14 cellular contexts compared by ENCODE assay signal in genomic region chr12:45302621-45303020, GRCh38.
"Had no signal": no experiment of that assay in that cellular context is flagged by ENCODE, and none has a peak within 500 bp of the region (broad histone marks: within the 10 kb centered on the region; RNA-seq: fewer than 3 reads in every experiment).

No MANE protein-coding gene starts in this region.

- H3K36me3 ChIP-seq: neural progenitor cell had no signal

- H3K27ac ChIP-seq: dorsolateral prefrontal cortex, neural progenitor cell had no signal

- DNase-seq: activated CD4-positive, alpha-beta T cell treated with anti-CD3 and anti-CD28 coated beads for 4 hours; activated CD8-positive, alpha-beta memory T cell treated with anti-CD3 and anti-CD28 coated beads, Interleukin-2, amount 50 U/mL, for 48 hours; activated CD8-positive, alpha-beta T cell treated with anti-CD3 and anti-CD28 coated beads, Interleukin-2, amount 10 ng/mL, durations not matched to agents 7 days and 5 days; activated naive CD8-positive, alpha-beta T cell treated with anti-CD3 and anti-CD28 coated beads, Interleukin-2, amount 10 ng/mL, durations not matched to agents 7 days and 5 days; anterior cingulate cortex; dorsolateral prefrontal cortex; endodermal cell; islet precursor cell; mammary epithelial cell; stimulated activated CD4-positive, alpha-beta T cell treated with anti-CD3 and anti-CD28 coated beads, Interleukin-1b, Interleukin-23, amount 100 ng/mL, for 48 hours; stimulated activated naive CD8-positive, alpha-beta T cell treated with anti-CD3 and anti-CD28 coated beads, Interleukin-15, amount 100 ng/mL, for 72 hours; T-helper 17 cell; testis had no signal

- H3K9me3 ChIP-seq: testis had no signal

- H3K27me3 ChIP-seq: dorsolateral prefrontal cortex, neural progenitor cell, testis had no signal

- H3K4me3 ChIP-seq: dorsolateral prefrontal cortex, neural progenitor cell, testis had no signal
